ENCODE assay signal across 10 cellular contexts in genomic region chr19:17184381-17184841, GRCh38. TPM values are rescaled to one million over a fixed set of nuclear protein-coding genes. Genes with fewer than 3 reads are reported as not detected.
A peak's percentile ranks its signal among the peaks of the same experiment; 100 is the strongest.
DNase-seq lines count a peak whose midpoint lies in the region; ATAC-seq and TF ChIP-seq lines count a peak whose summit lies in the region.
"Had no signal": no experiment of that assay in that cellular context is flagged by ENCODE, and none has a peak within 500 bp of the region (broad histone marks: within the 10 kb centered on the region; RNA-seq: fewer than 3 reads in every experiment).

No MANE protein-coding gene starts in this region.

- ATAC-seq in T-helper 17 cell: peak; percentile 85

- WGBS in spleen, 5 donors: 42 to 73% (median 54%) methylated on average over 11 to 12 of the region's 12 CpGs

- H3K4me1 ChIP-seq in DOHH2 (ENCODE audit: control insufficient read depth, low read length): peaks cover 80% of the 10 kb centered on the region
- H3K4me1 ChIP-seq in spleen: peaks cover 0 to 42% (median 27%) of the 10 kb centered on the region in 6 donors

- peaks cover 18% of the 10 kb centered on the region for H3K4me1 Mint-ChIP-seq in T-helper 17 cell
- peaks cover 21% of the 10 kb centered on the region for H3K4me1 Mint-ChIP-seq in activated naive CD8-positive, alpha-beta T cell (ENCODE audit: low read depth)
- H3K4me1 Mint-ChIP-seq: mesothelial cell of epicardium had no signal

- DNase-seq in T-helper 17 cell: no peak
- peak; percentile 89 for DNase-seq in spleen
- DNase-seq in DMS53 treated with DMSO at 0.1 percent for 48 hours (lab: John Stamatoyannopoulos, UW; ENCODE audit: unreplicated experiment): no peak
- no peak for DNase-seq in AG08395 (ENCODE audit: low spot score)
- DNase-seq in GOT3 (lab: John Stamatoyannopoulos, UW): no peak
- no peak for DNase-seq in hippocampal formation (lab: John Stamatoyannopoulos, UW)
- DNase-seq: SK-N-SH had no signal

- H3K36me3 Mint-ChIP-seq in T-helper 17 cell (ENCODE audit: low read depth): peaks cover 2% of the 10 kb centered on the region
- H3K36me3 Mint-ChIP-seq in activated naive CD8-positive, alpha-beta T cell: no peaks in the 10 kb centered on the region

- H3K79me2 ChIP-seq in DOHH2 (ENCODE audit: control insufficient read depth, low read length): no peaks in the 10 kb centered on the region

- TF ChIP-seq POLR2A in spleen (IDR thresholded peaks at IDR 0.05): no peak

- no peaks in the 10 kb centered on the region for H3K9me3 Mint-ChIP-seq in activated naive CD8-positive, alpha-beta T cell (ENCODE audit: low read depth)
- H3K9me3 Mint-ChIP-seq: mesothelial cell of epicardium had no signal

- H3F3A ChIP-seq in DOHH2 (ENCODE audit: control insufficient read depth, insufficient read depth): peaks cover 26% of the 10 kb centered on the region

- intact Hi-C loops in spleen (cut with DNase I; ENCODE audit: low total_unique reads): no loop called here

- H3K4me3 Mint-ChIP-seq in T-helper 17 cell: peak overlapping the region; percentile 88
- H3K4me3 Mint-ChIP-seq in activated naive CD8-positive, alpha-beta T cell: peak overlapping the region; percentile 83
- H3K4me3 Mint-ChIP-seq: mesothelial cell of epicardium had no signal

- peak overlapping the region; percentile 98 for H3K27ac ChIP-seq in DOHH2 (ENCODE audit: low read depth, low read length)
- peak overlapping the region; percentile 71 to 86 (median 81) for H3K27ac ChIP-seq in spleen

- no peaks in the 10 kb centered on the region for H4K20me1 ChIP-seq in DOHH2 (ENCODE audit: control insufficient read depth, insufficient read depth, low read depth, low read length)

- TF ChIP-seq CTCF in DOHH2 (IDR thresholded peaks at IDR 0.05; ENCODE audit: low read depth, low read length, poor library complexity, severe bottlenecking): no peak
- TF ChIP-seq CTCF in spleen (IDR thresholded peaks at IDR 0.05 in 8 of 11, conservative IDR thresholded peaks at IDR 0.05 in 3 of 11): no peak

- H3K27me3 ChIP-seq in DOHH2 (ENCODE audit: control insufficient read depth, low read length) (no peaks in the 10 kb centered on the region), spleen (replicated peaks in 1 of 7) (no peaks in the 10 kb centered on the region)

- no peaks in the 10 kb centered on the region for H3K9me2 ChIP-seq in DOHH2 (replicated peaks; ENCODE audit: control insufficient read depth, low read length)
- H3K9me2 ChIP-seq: SK-N-SH had no signal

- H3K4me3 ChIP-seq in DOHH2 (ENCODE audit: low read length) (peak overlapping the region; percentile 69), spleen (peak overlapping the region in 5 of 8 donors; percentile 16 to 52 (median 20))

- H3K4me2 ChIP-seq in DOHH2 (ENCODE audit: low read length): peak overlapping the region; percentile 95
- H3K4me2 ChIP-seq: SK-N-SH had no signal

- no peaks in the 10 kb centered on the region for H3K27me3 Mint-ChIP-seq in T-helper 17 cell
- no peaks in the 10 kb centered on the region for H3K27me3 Mint-ChIP-seq in activated naive CD8-positive, alpha-beta T cell

- H3K9me3 ChIP-seq in DOHH2 (ENCODE audit: control insufficient read depth, insufficient read depth, low read length) (no peaks in the 10 kb centered on the region), T-helper 17 cell (ENCODE audit: control insufficient read depth, low read length, poor library complexity, severe bottlenecking) (no peaks in the 10 kb centered on the region), spleen (no peaks in the 10 kb centered on the region)
- H3K9me3 ChIP-seq: SK-N-SH had no signal

- H3K27ac Mint-ChIP-seq in T-helper 17 cell: peak overlapping the region; percentile 91
- H3K27ac Mint-ChIP-seq in activated naive CD8-positive, alpha-beta T cell: peak overlapping the region; percentile 98
- H3K27ac Mint-ChIP-seq: mesothelial cell of epicardium had no signal

- peaks cover 53% of the 10 kb centered on the region for H3K36me3 ChIP-seq in DOHH2 (ENCODE audit: control insufficient read depth, low read length)
- peaks cover 0 to 100% (median 79%) of the 10 kb centered on the region in 6 donors for H3K36me3 ChIP-seq in spleen

RNA-seq across cellular contexts. Expression of gene USE1, which starts 30.7 kb away (rescaled TPM):
- total RNA-seq in T-helper 17 cell (10 to 100 TPM; 21.7 to 23.1 TPM), spleen (10 to 100 TPM; 17.2 to 30.4 (median 25.9) TPM)
- 10 to 100 TPM; 65.1 to 74.4 (median 65.4) TPM for polyA plus RNA-seq in spleen

RNA-seq across cellular contexts. Expression of gene OCEL1, which starts 41.6 kb away (rescaled TPM):
- 10 to 100 TPM; 13.9 to 14.9 TPM for total RNA-seq in T-helper 17 cell
- total RNA-seq in spleen: 10 to 100 TPM in 6 of 7 donors, 1 to 10 TPM in 1; 7.7 to 28.6 (median 25.4) TPM
- 10 to 100 TPM; 20.4 to 31.8 (median 24.3) TPM for polyA plus RNA-seq in spleen
